In the genomic region with DNA sequence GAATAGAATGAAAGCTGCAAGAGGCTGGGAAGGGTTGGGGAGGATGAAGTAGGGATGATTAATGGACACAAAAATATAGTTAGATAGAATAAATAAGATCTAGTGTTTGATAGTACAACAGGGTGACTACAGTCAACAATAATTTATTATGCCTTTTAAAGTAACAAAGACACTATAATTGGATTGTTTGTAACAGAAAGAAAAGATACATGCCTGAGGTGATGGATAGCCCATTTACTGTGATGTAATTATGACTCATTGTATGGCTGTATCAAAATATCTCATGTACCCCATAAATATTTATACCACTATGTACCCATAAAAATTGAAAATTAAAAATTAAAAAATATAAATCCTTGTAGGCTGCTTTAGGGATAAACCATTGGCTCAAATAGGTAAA, we compare ENCODE assay signal across 19 cellular contexts.
"Had no signal": no experiment of that assay in that cellular context is flagged by ENCODE, and none has a peak within 500 bp of the region (broad histone marks: within the 10 kb centered on the region; RNA-seq: fewer than 3 reads in every experiment).

No MANE protein-coding gene starts in this region.

- H3K9ac ChIP-seq: neural progenitor cell had no signal

- H3K4me1 ChIP-seq: colonic mucosa, esophagus squamous epithelium, neural progenitor cell had no signal

- H3K27ac Mint-ChIP-seq: activated CD8-positive, alpha-beta T cell treated with anti-CD3 and anti-CD28 coated beads for 36 hours; neural progenitor cell; WTC11 had no signal

- H3K36me3 ChIP-seq: colonic mucosa, esophagus squamous epithelium, gastrocnemius medialis, heart left ventricle, neural progenitor cell, ovary had no signal

- H3K27me3 ChIP-seq: colonic mucosa, esophagus squamous epithelium, gastrocnemius medialis, heart left ventricle, neural progenitor cell, ovary had no signal

- H3K4me2 ChIP-seq: neural progenitor cell had no signal

- H2AFZ ChIP-seq: neural progenitor cell had no signal

- H3K9me3 Mint-ChIP-seq: activated T-cell treated with anti-CD3 and anti-CD28 coated beads, Interleukin-2, amount 50 U/mL, for 4 hours had no signal

- H3K4me3 Mint-ChIP-seq: activated CD8-positive, alpha-beta T cell treated with anti-CD3 and anti-CD28 coated beads for 36 hours; activated T-cell treated with anti-CD3 and anti-CD28 coated beads, Interleukin-2, amount 50 U/mL, for 4 hours; neural progenitor cell; WTC11 had no signal

- H3K9me3 ChIP-seq: colonic mucosa, esophagus squamous epithelium, gastrocnemius medialis, ovary had no signal

- H3K4me3 ChIP-seq: colonic mucosa, esophagus squamous epithelium, gastrocnemius medialis, heart left ventricle, lung, neural progenitor cell, ovary had no signal

- H3K27ac ChIP-seq: colonic mucosa, esophagus squamous epithelium, gastrocnemius medialis, heart left ventricle, neural progenitor cell, ovary had no signal

- H3K36me3 Mint-ChIP-seq: neural progenitor cell, WTC11 had no signal

- H3K4me1 Mint-ChIP-seq: neural progenitor cell, WTC11 had no signal

- DNase-seq: activated CD4-positive, alpha-beta T cell treated with anti-CD3 and anti-CD28 coated beads for 4 hours; activated CD8-positive, alpha-beta T cell treated with anti-CD3 and anti-CD28 coated beads for 36 hours; activated effector memory CD4-positive, alpha-beta T cell treated with Interleukin-2 at 50 U/mL for 16 hours; activated naive CD4-positive, alpha-beta T cell treated with anti-CD3 and anti-CD28 coated beads, Interleukin-2, amount 50 U/mL, for 16 hours; activated T-cell treated with anti-CD3 and anti-CD28 coated beads, Interleukin-2, amount 50 U/mL, for 4 hours; caudate nucleus; colonic mucosa; esophagus squamous epithelium; gastrocnemius medialis; heart left ventricle; left colon; midbrain; ovary; stimulated activated CD4-positive, alpha-beta T cell treated with anti-CD3 and anti-CD28 coated beads, Interleukin-12 subunit alpha, Interleukin-12 subunit beta, amount 100 ng/mL, for 4 hours; stimulated activated CD4-positive, alpha-beta T cell treated with anti-CD3 and anti-CD28 coated beads, Interleukin-2, amount 100 ng/mL, for 24 hours; T-helper 2 cell had no signal
